In genomic region chr10:18149401-18149800, GRCh38 we compare ENCODE assay signal across 26 cellular contexts.
"Had no signal": no experiment of that assay in that cellular context is flagged by ENCODE, and none has a peak within 500 bp of the region (broad histone marks: within the 10 kb centered on the region; RNA-seq: fewer than 3 reads in every experiment).

No MANE protein-coding gene starts in this region.

- DNase-seq: head of caudate nucleus; hippocampal formation; immature natural killer cell; islet precursor cell; left ventricle myocardium inferior; midbrain; mucosa of descending colon; naive thymus-derived CD8-positive, alpha-beta T cell; nucleus accumbens; psoas muscle; right lobe of liver; stimulated activated CD4-positive, alpha-beta T cell treated with anti-CD3 and anti-CD28 coated beads, Interleukin-12 subunit alpha, Interleukin-12 subunit beta, amount 100 ng/mL, for 4 hours; stimulated activated CD4-positive, alpha-beta T cell treated with anti-CD3 and anti-CD28 coated beads, Interleukin-15, amount 100 ng/mL, for 24 hours; stimulated activated CD4-positive, alpha-beta T cell treated with anti-CD3 and anti-CD28 coated beads, Interleukin-2, amount 100 ng/mL, for 24 hours; stimulated activated CD4-positive, alpha-beta T cell treated with anti-CD3 and anti-CD28 coated beads, Interleukin-4, amount 100 ng/mL, for 1 hour; stimulated activated naive B cell treated with anti-CD40 and anti-IgM and Interleukin-4, amounts not matched to agents 10 μg/mL and 1 μg/mL and 100 μg/mL, for 72 hours; stimulated activated naive CD8-positive, alpha-beta T cell treated with anti-CD3 and anti-CD28 coated beads, Interleukin-15, Interleukin-2, amounts not matched to agents 100 U/mL and 50 U/mL, for 24 hours; stomach; tibial artery; upper lobe of left lung had no signal

- H3K9ac ChIP-seq: parathyroid adenoma had no signal

- H3K79me2 ChIP-seq: parathyroid adenoma had no signal

- H2AFZ ChIP-seq: parathyroid adenoma had no signal

- H3K9me3 ChIP-seq: left ventricle myocardium inferior, mucosa of descending colon, psoas muscle, right atrium auricular region, right lobe of liver, stomach, thoracic aorta, tibial artery, upper lobe of left lung, vagina had no signal

- ATAC-seq: mucosa of descending colon; naive thymus-derived CD8-positive, alpha-beta T cell; psoas muscle; right lobe of liver; stimulated activated naive B cell treated with anti-CD40 and anti-IgM and Interleukin-4, amounts not matched to agents 10 μg/mL and 1 μg/mL and 100 μg/mL, for 72 hours; stimulated activated naive CD8-positive, alpha-beta T cell treated with anti-CD3 and anti-CD28 coated beads, Interleukin-15, Interleukin-2, amounts not matched to agents 100 U/mL and 50 U/mL, for 24 hours had no signal

- H3K4me3 ChIP-seq: left ventricle myocardium inferior, lung, mucosa of descending colon, psoas muscle, right atrium auricular region, right lobe of liver, skin epidermis, stomach, thoracic aorta, tibial artery, upper lobe of left lung, vagina had no signal

- H3K4me1 ChIP-seq: parathyroid adenoma, psoas muscle, right lobe of liver, upper lobe of left lung, vagina had no signal

- H3K27ac ChIP-seq: left ventricle myocardium inferior, parathyroid adenoma, psoas muscle, right atrium auricular region, right lobe of liver, skin epidermis, thoracic aorta, tibial artery, upper lobe of left lung, vagina had no signal

- H3K36me3 ChIP-seq: right atrium auricular region, right lobe of liver, thoracic aorta, tibial artery, upper lobe of left lung, vagina had no signal

- H3K27me3 ChIP-seq: right atrium auricular region, right lobe of liver, stomach, tibial artery, upper lobe of left lung, vagina had no signal
